7 cellular contexts compared by ENCODE assay signal in genomic region chr7:24971333-24972165, GRCh38. TPM values are rescaled to one million over a fixed set of nuclear protein-coding genes. Genes with fewer than 3 reads are reported as not detected.
DNase-seq lines count a peak whose midpoint lies in the region; ATAC-seq and TF ChIP-seq lines count a peak whose summit lies in the region.

No MANE protein-coding gene starts in this region.

- DNase-seq in GF-D8 (lab: John Stamatoyannopoulos, UW) (peak; percentile 37), NB4 (ENCODE audit: low read depth) (peak; percentile 38), cardiac fibroblast (ENCODE audit: low read depth in 2 of 2) (peak; percentile 72 to 94), pulmonary artery endothelial cell (ENCODE audit: low read depth, low spot score) (peak; percentile 27), prostate gland (ENCODE audit: low spot score) (no peak), amygdala (lab: John Stamatoyannopoulos, UW) (no peak)

- no peaks in the 10 kb centered on the region for H3K9me3 ChIP-seq in prostate gland

- H3K27ac ChIP-seq in prostate gland, result no peak overlapping the region

- no peaks in the 10 kb centered on the region for H3K27me3 ChIP-seq in prostate gland (replicated peaks; ENCODE audit: insufficient read depth)

- no peak for TF ChIP-seq POLR2A in NB4 (IDR thresholded peaks at IDR 0.05; ENCODE audit: extremely low read depth, insufficient read length)
- no peak for TF ChIP-seq POLR2A in prostate gland (IDR thresholded peaks at IDR 0.05)

- H3K4me3 ChIP-seq in NB4 (ENCODE audit: low read depth, low read length) (no peak overlapping the region), cardiac fibroblast (replicated peaks in 1 of 2; ENCODE audit: low read depth in 2 of 2, low read length in 2 of 2) (no peak overlapping the region), prostate gland (no peak overlapping the region)

- intact Hi-C loops in prostate gland (cut with DNase I), result no loop called here

- no peaks in the 10 kb centered on the region for H3K36me3 ChIP-seq in prostate gland

- WGBS in prostate gland, result 54% methylated on average over 8 of the region's 9 CpGs

- no peak for ATAC-seq in GM21423 (IDR thresholded peaks at IDR 0.05; ENCODE audit: unreplicated experiment)

- no peaks in the 10 kb centered on the region for H3K4me1 ChIP-seq in prostate gland (replicated peaks)

- no peak for TF ChIP-seq CTCF in NB4 (IDR thresholded peaks at IDR 0.05; ENCODE audit: low read depth, low read length)
- no peak for TF ChIP-seq CTCF in cardiac fibroblast (IDR thresholded peaks at IDR 0.05; ENCODE audit: low read depth, low read length)
- TF ChIP-seq CTCF in prostate gland (IDR thresholded peaks at IDR 0.05), result no peak

RNA-seq across cellular contexts. Expression of gene OSBPL3, which starts 8.4 kb away (rescaled TPM):
- 28.2 and 43.8 TPM in 2 replicates for total RNA-seq in pulmonary artery endothelial cell
- 1 to 10 TPM; 3.1 to 6.3 TPM for total RNA-seq in prostate gland

Comparison
In these comparisons a context has a peak if more than half of its experiments do, and no peak if none do; other contexts are left out.
1. DNase-seq: peak in GF-D8 (single experiment), NB4 (single experiment), cardiac fibroblast (2 of 2) and pulmonary artery endothelial cell (single experiment); none in prostate gland (single experiment) and amygdala (0 of 56).